ENCODE assay signal across 26 cellular contexts in the genomic region with DNA sequence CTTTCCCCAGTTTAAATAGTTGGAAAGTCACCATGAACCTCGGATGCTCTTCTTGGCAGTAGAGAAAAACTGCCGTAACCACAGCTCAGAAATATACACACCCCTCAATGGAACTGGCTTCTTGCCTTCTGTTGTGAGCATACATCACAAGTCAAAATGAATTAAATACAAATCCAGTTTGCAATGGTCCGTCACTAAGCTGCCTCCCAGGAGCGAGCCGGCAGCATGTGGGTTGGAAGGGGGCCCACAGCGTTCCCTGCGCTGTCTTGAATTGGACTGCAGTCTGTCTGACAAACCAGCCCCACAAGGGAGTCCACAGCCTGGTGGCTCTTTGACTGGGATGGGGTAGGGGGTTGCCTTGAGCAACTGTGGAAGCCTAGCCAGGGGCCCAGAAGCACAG. TPM values are rescaled to one million over a fixed set of nuclear protein-coding genes. Genes with fewer than 3 reads are reported as not detected.
DNase-seq lines count a peak whose midpoint lies in the region; ATAC-seq and TF ChIP-seq lines count a peak whose summit lies in the region.
"Had no signal": no experiment of that assay in that cellular context is flagged by ENCODE, and none has a peak within 500 bp of the region (broad histone marks: within the 10 kb centered on the region; RNA-seq: fewer than 3 reads in every experiment).

No MANE protein-coding gene starts in this region.

- H3K14ac ChIP-seq in IMR-90 (replicated peaks; ENCODE audit: low read depth, low read length): no peak overlapping the region

- no peaks in the 10 kb centered on the region for H3K9me3 Mint-ChIP-seq in neural crest cell
- H3K9me3 Mint-ChIP-seq in activated naive CD4-positive, alpha-beta T cell treated with anti-CD3 and anti-CD28 coated beads, Interleukin-2, amount 10 ng/mL, durations not matched to agents 7 days and 5 days: no peaks in the 10 kb centered on the region
- H3K9me3 Mint-ChIP-seq: activated CD8-positive, alpha-beta T cell treated with anti-CD3 and anti-CD28 coated beads for 36 hours; activated naive CD4-positive, alpha-beta T cell treated with anti-CD3 and anti-CD28 coated beads, Interleukin-2, amount 50 U/mL, for 24 hours; naive B cell; T-helper 1 cell treated with Interleukin-12 subunit alpha and Interleukin-12 subunit beta and Interleukin-4 antibody, amounts not matched to agents 30 μg/mL and 1 μg/mL, for 36 hours had no signal

- no peak overlapping the region for H2AK9ac ChIP-seq in IMR-90 (replicated peaks; ENCODE audit: low read depth, low read length, poor library complexity)

- DNase-seq in A673 (ENCODE audit: low spot score) (peak; percentile 63), IMR-90 (peak; percentile 25), dedifferentiated amniotic fluid mesenchymal stem cell (ENCODE audit: extremely low spot score) (peak; percentile 81), neural crest cell (ENCODE audit: low read depth, low spot score) (no peak), uterus (no peak), SKM-1 treated with dmso at 0.1 percent for 144 hours (lab: John Stamatoyannopoulos, UW; ENCODE audit: unreplicated experiment) (no peak), HEK293T (ENCODE audit: extremely low spot score) (no peak)
- no peak for DNase-seq in activated naive CD4-positive, alpha-beta T cell treated with anti-CD3 and anti-CD28 coated beads, Interleukin-2, amount 10 ng/mL, durations not matched to agents 7 days and 5 days
- DNase-seq: ACHN; activated CD8-positive, alpha-beta T cell treated with anti-CD3 and anti-CD28 coated beads for 36 hours; activated T-cell treated with anti-CD3 and anti-CD28 coated beads, Interleukin-2, amount 50 U/mL, for 48 hours; CD8-positive, alpha-beta memory T cell; EL; erythroblast; H7; head of caudate nucleus; naive B cell; NCI-H526; OCI-M1; SIG-M5; stimulated activated CD4-positive, alpha-beta T cell treated with anti-CD3 and anti-CD28 coated beads, Interleukin-4, amount 100 ng/mL, for 4 hours had no signal

- no peak overlapping the region for H3K4me3 Mint-ChIP-seq in neural crest cell
- H3K4me3 Mint-ChIP-seq in activated naive CD4-positive, alpha-beta T cell treated with anti-CD3 and anti-CD28 coated beads, Interleukin-2, amount 10 ng/mL, durations not matched to agents 7 days and 5 days: no peak overlapping the region
- H3K4me3 Mint-ChIP-seq: activated CD8-positive, alpha-beta T cell treated with anti-CD3 and anti-CD28 coated beads for 36 hours; activated naive CD4-positive, alpha-beta T cell treated with anti-CD3 and anti-CD28 coated beads, Interleukin-2, amount 50 U/mL, for 24 hours; CD8-positive, alpha-beta memory T cell; naive B cell; T-helper 1 cell treated with Interleukin-12 subunit alpha and Interleukin-12 subunit beta and Interleukin-4 antibody, amounts not matched to agents 30 μg/mL and 1 μg/mL, for 36 hours had no signal

- H3K27me3 Mint-ChIP-seq in neural crest cell (ENCODE audit: low read depth): no peaks in the 10 kb centered on the region
- H3K27me3 Mint-ChIP-seq in activated naive CD4-positive, alpha-beta T cell treated with anti-CD3 and anti-CD28 coated beads, Interleukin-2, amount 10 ng/mL, durations not matched to agents 7 days and 5 days: peaks cover 15% of the 10 kb centered on the region
- H3K27me3 Mint-ChIP-seq: activated CD8-positive, alpha-beta T cell treated with anti-CD3 and anti-CD28 coated beads for 36 hours; activated naive CD4-positive, alpha-beta T cell treated with anti-CD3 and anti-CD28 coated beads, Interleukin-2, amount 50 U/mL, for 24 hours; progenitor cell of endocrine pancreas had no signal

- no peak overlapping the region for H3K56ac ChIP-seq in IMR-90 (ENCODE audit: extremely low read depth, insufficient read depth, low read length)

- no peaks in the 10 kb centered on the region for H4K20me1 ChIP-seq in IMR-90 (ENCODE audit: insufficient read depth, low read length)

- H3K4me1 ChIP-seq in A673 (ENCODE audit: insufficient read depth, low read length, poor library complexity, severe bottlenecking) (peaks cover 10% of the 10 kb centered on the region), IMR-90 (ENCODE audit: control insufficient read depth, insufficient read depth, low read length) (no peaks in the 10 kb centered on the region; the same call in 1 of the 2 replicates), uterus (no peaks in the 10 kb centered on the region)

- no peak for TF ChIP-seq POLR2A in IMR-90 (IDR thresholded peaks at IDR 0.05; ENCODE audit: low read depth, low read length)
- TF ChIP-seq POLR2A in uterus (IDR thresholded peaks at IDR 0.05): no peak

- no peaks in the 10 kb centered on the region for H3K36me3 Mint-ChIP-seq in neural crest cell (ENCODE audit: low read depth)
- H3K36me3 Mint-ChIP-seq in activated naive CD4-positive, alpha-beta T cell treated with anti-CD3 and anti-CD28 coated beads, Interleukin-2, amount 10 ng/mL, durations not matched to agents 7 days and 5 days: no peaks in the 10 kb centered on the region
- H3K36me3 Mint-ChIP-seq: activated naive CD4-positive, alpha-beta T cell treated with anti-CD3 and anti-CD28 coated beads, Interleukin-2, amount 50 U/mL, for 24 hours; CD8-positive, alpha-beta memory T cell; naive B cell had no signal

- H3K23ac ChIP-seq in IMR-90 (ENCODE audit: low read depth, low read length): no peak overlapping the region

- peaks cover 35% of the 10 kb centered on the region for H3K4me1 Mint-ChIP-seq in neural crest cell
- H3K4me1 Mint-ChIP-seq in activated naive CD4-positive, alpha-beta T cell treated with anti-CD3 and anti-CD28 coated beads, Interleukin-2, amount 10 ng/mL, durations not matched to agents 7 days and 5 days: no peaks in the 10 kb centered on the region
- H3K4me1 Mint-ChIP-seq: activated naive CD4-positive, alpha-beta T cell treated with anti-CD3 and anti-CD28 coated beads, Interleukin-2, amount 50 U/mL, for 24 hours; CD8-positive, alpha-beta memory T cell; naive B cell had no signal

- H3K36me3 ChIP-seq in A673 (ENCODE audit: insufficient read depth, low read length, poor library complexity, severe bottlenecking): no peaks in the 10 kb centered on the region
- no peaks in the 10 kb centered on the region for H3K36me3 ChIP-seq in IMR-90 (ENCODE audit: control insufficient read depth, insufficient read depth, low read length)
- no peaks in the 10 kb centered on the region for H3K36me3 ChIP-seq in uterus
- H3K36me3 ChIP-seq: suprapubic skin had no signal

- H3K9me3 ChIP-seq in A673 (ENCODE audit: low read depth, low read length, poor library complexity, severe bottlenecking): no peaks in the 10 kb centered on the region
- H3K9me3 ChIP-seq in IMR-90 (ENCODE audit: control insufficient read depth, insufficient read depth, low read length): no peaks in the 10 kb centered on the region
- no peaks in the 10 kb centered on the region for H3K9me3 ChIP-seq in uterus
- H3K9me3 ChIP-seq: suprapubic skin had no signal

- in situ Hi-C loops in IMR-90 (cut with MboI; ENCODE audit: low sequenced_read_pairs): no loop called here

- ATAC-seq in IMR-90 (ENCODE audit: low read depth): no peak
- ATAC-seq: activated CD8-positive, alpha-beta T cell treated with anti-CD3 and anti-CD28 coated beads for 36 hours had no signal

- CTCF ChIA-PET in A673 (lab: Charles Lee) (interaction anchor here (0.6 to 0.8 kb wide), 2 partner anchors 9 to 79 kb away, joined by 3 read pairs; no protein-coding TSS in a partner anchor), IMR-90 (lab: Yijun Ruan, JAX) (interaction anchor here (0.6 kb wide), 1 partner anchor 11 kb away, joined by 3 read pairs; no protein-coding TSS in a partner anchor), HEK293T (lab: Yijun Ruan, JAX) (interaction anchor here (0.7 kb wide), 1 partner anchor 9 kb away, joined by 3 read pairs; no protein-coding TSS in a partner anchor)
- CTCF ChIA-PET in activated naive CD4-positive, alpha-beta T cell treated with anti-CD3 and anti-CD28 coated beads, Interleukin-2, amount 10 ng/mL, durations not matched to agents 7 days and 5 days (lab: Charles Lee): interaction anchor here (1.5 kb wide), 1 partner anchor 9 kb away, joined by 6 read pairs; no protein-coding TSS in a partner anchor

- WGBS in IMR-90 (ENCODE audit: extremely low coverage in 2 of 2, insufficient read length in 1 of 2), 2 experiments: no CpG with 5 or more reads among the region's 7 CpGs

- H3K27me3 ChIP-seq in A673 (replicated peaks; ENCODE audit: insufficient read depth, low read depth, low read length, poor library complexity): no peaks in the 10 kb centered on the region
- peaks cover 27% of the 10 kb centered on the region for H3K27me3 ChIP-seq in IMR-90 (ENCODE audit: control insufficient read depth, insufficient read depth, low read length)
- H3K27me3 ChIP-seq in uterus: no peaks in the 10 kb centered on the region
- H3K27me3 ChIP-seq: suprapubic skin had no signal

- H2BK5ac ChIP-seq in IMR-90 (ENCODE audit: low read depth, low read length, poor library complexity, severe bottlenecking): no peak overlapping the region

- no peaks in the 10 kb centered on the region for H3K79me1 ChIP-seq in IMR-90 (ENCODE audit: low read depth in 1 of 2, low read length in 2 of 2)

- H3K9ac ChIP-seq in IMR-90 (ENCODE audit: low read depth, low read length): no peak overlapping the region

- no peak overlapping the region for H2AK5ac ChIP-seq in IMR-90 (ENCODE audit: low read depth, low read length)

- H2BK20ac ChIP-seq in IMR-90 (ENCODE audit: low read depth, low read length): no peak overlapping the region

- no peak overlapping the region for H3K4ac ChIP-seq in IMR-90 (ENCODE audit: low read depth, low read length)

- no peak overlapping the region for H3K4me3 ChIP-seq in A673 (ENCODE audit: low read depth, low read length, poor library complexity, severe bottlenecking)
- H3K4me3 ChIP-seq in IMR-90 (ENCODE audit: insufficient read depth, low read depth, low read length): no peak overlapping the region
- H3K4me3 ChIP-seq in uterus: no peak overlapping the region
- H3K4me3 ChIP-seq: suprapubic skin had no signal

- TF ChIP-seq RAD21 in IMR-90 (IDR thresholded peaks at IDR 0.05; ENCODE audit: low read length): no peak

- POLR2A ChIA-PET in A673 (lab: Charles Lee; ENCODE audit: low non-redundant PET) (interaction anchor here (1.2 kb wide), 1 partner anchor 18 kb away, joined by 5 read pairs; no protein-coding TSS in a partner anchor), IMR-90 (lab: Charles Lee; ENCODE audit: unreplicated experiment) (interaction anchor here (0.6 kb wide), 1 partner anchor 283 kb away, joined by 5 read pairs; no protein-coding TSS in a partner anchor), HEK293T (lab: Yijun Ruan, JAX) (no interaction called here)

- no peak overlapping the region for H4K91ac ChIP-seq in IMR-90 (ENCODE audit: insufficient read depth, low read depth, low read length)

- peak overlapping the region; percentile 73 for H2AFZ ChIP-seq in IMR-90 (replicated peaks; ENCODE audit: low read length, poor library complexity)

- H4K8ac ChIP-seq in IMR-90 (ENCODE audit: low read depth in 2 of 2, low read length in 2 of 2): no peak overlapping the region

- no peak overlapping the region for H3K18ac ChIP-seq in IMR-90 (ENCODE audit: low read depth, low read length)

- dilution Hi-C loops in IMR-90 (cut with HindIII; ENCODE audit: low sequenced_read_pairs, unreplicated experiment): no loop called here

- H3K4me2 ChIP-seq in IMR-90 (ENCODE audit: low read depth, low read length): no peak overlapping the region

- H2BK120ac ChIP-seq in IMR-90 (ENCODE audit: low read depth, low read length): no peak overlapping the region

- peak overlapping the region; percentile 88 for H3K27ac Mint-ChIP-seq in neural crest cell (ENCODE audit: unreplicated experiment)
- no peak overlapping the region for H3K27ac Mint-ChIP-seq in activated naive CD4-positive, alpha-beta T cell treated with anti-CD3 and anti-CD28 coated beads, Interleukin-2, amount 10 ng/mL, durations not matched to agents 7 days and 5 days
- H3K27ac Mint-ChIP-seq: activated CD8-positive, alpha-beta T cell treated with anti-CD3 and anti-CD28 coated beads for 36 hours; activated naive CD4-positive, alpha-beta T cell treated with anti-CD3 and anti-CD28 coated beads, Interleukin-2, amount 50 U/mL, for 24 hours; progenitor cell of endocrine pancreas; T-helper 1 cell treated with Interleukin-12 subunit alpha and Interleukin-12 subunit beta and Interleukin-4 antibody, amounts not matched to agents 30 μg/mL and 1 μg/mL, for 36 hours had no signal

- no peak overlapping the region for H4K5ac ChIP-seq in IMR-90 (ENCODE audit: low read depth, low read length)

- H3K27ac ChIP-seq in A673 (ENCODE audit: low read depth, low read length, poor library complexity, severe bottlenecking) (no peak overlapping the region), IMR-90 (ENCODE audit: insufficient read depth, low read length) (no peak overlapping the region), uterus (no peak overlapping the region)
- H3K27ac ChIP-seq: suprapubic skin, VCaP had no signal

- no peaks in the 10 kb centered on the region for H3K9me1 ChIP-seq in IMR-90 (ENCODE audit: insufficient read depth, low read length)

- TF ChIP-seq CTCF in A673 (conservative IDR thresholded peaks at IDR 0.05; ENCODE audit: low read depth, low read length) (no peak), IMR-90 (conservative IDR thresholded peaks at IDR 0.05; ENCODE audit: low read depth, low read length) (no peak), neural crest cell (conservative IDR thresholded peaks at IDR 0.05) (no peak), uterus (IDR thresholded peaks at IDR 0.05) (no peak)

- no peak overlapping the region for H2BK15ac ChIP-seq in IMR-90 (ENCODE audit: low read depth, low read length)

- intact Hi-C loops in A673 (cut with micrococcal nuclease; ENCODE audit: unreplicated experiment): no loop called here
- intact Hi-C loops in IMR-90 (cut with micrococcal nuclease): no loop called here
- intact Hi-C loops in uterus (cut with DNase I; ENCODE audit: low total_unique reads): no loop called here

- no TSS peak for BruUV-seq in A673 (replicated peaks; lab: Mats Ljungman, UMichigan)
- no TSS peak for BruUV-seq in IMR-90 (replicated peaks; lab: Mats Ljungman, UMichigan)

RNA-seq across cellular contexts. Expression of gene C11orf58, which starts 38.3 kb away (rescaled TPM):
- total RNA-seq in A673 (2021) (153 and 171 TPM in 2 replicates), IMR-90 (2012; rRNA removed) (53.8 and 238 TPM in 2 replicates), neural crest cell (187 and 203 TPM in 2 replicates), uterus (100 to 1,000 TPM; 126 to 252 (median 148) TPM)
- 67.8 and 77.2 TPM in 2 replicates for polyA plus RNA-seq in IMR-90 (2012; rRNA removed)
- polyA plus RNA-seq in IMR-90 (2012; cell fraction: cytosol; rRNA removed): 27.7 and 30.2 TPM in 2 replicates
- 10.2 and 52.0 TPM in 2 replicates for polyA plus RNA-seq in IMR-90 (2012; cell fraction: nucleus; rRNA removed; ENCODE audit: low replicate concordance)

Comparison
In these comparisons a context has a peak if more than half of its experiments do, and no peak if none do; other contexts are left out.
1. DNase-seq: peak in A673 (single experiment), IMR-90 (single experiment) and dedifferentiated amniotic fluid mesenchymal stem cell (single experiment); none in neural crest cell (single experiment), activated naive CD4-positive, alpha-beta T cell treated with anti-CD3 and anti-CD28 coated beads, Interleukin-2, amount 10 ng/mL, durations not matched to agents 7 days and 5 days (single experiment), uterus (0 of 2), SKM-1 treated with dmso at 0.1 percent for 144 hours (single experiment) and HEK293T (single experiment).